In genomic region chr4:60655356-60655755, GRCh38 we compare ENCODE assay signal across 29 cellular contexts.
"Had no signal": no experiment of that assay in that cellular context is flagged by ENCODE, and none has a peak within 500 bp of the region (broad histone marks: within the 10 kb centered on the region; RNA-seq: fewer than 3 reads in every experiment).

No MANE protein-coding gene starts in this region.

- H2AFZ ChIP-seq: hepatocyte had no signal

- H3K4me1 Mint-ChIP-seq: naive B cell had no signal

- H3K27ac ChIP-seq: colonic mucosa, dorsolateral prefrontal cortex, hepatocyte, pancreas, prostate gland, skin epidermis, testis, transverse colon had no signal

- H3K36me3 ChIP-seq: colonic mucosa, pancreas, prostate gland, transverse colon had no signal

- ATAC-seq: activated CD8-positive, alpha-beta T cell treated with anti-CD3 and anti-CD28 coated beads for 36 hours; activated naive CD4-positive, alpha-beta T cell treated with anti-CD3 and anti-CD28 coated beads, Interleukin-2, amount 50 U/mL, for 72 hours; activated T-cell treated with anti-CD3 and anti-CD28 coated beads, Interleukin-2, amount 50 U/mL, for 4 hours; esophagus mucosa; left cardiac atrium; pancreas; sciatic nerve; stimulated activated naive CD8-positive, alpha-beta T cell treated with anti-CD3 and anti-CD28 coated beads, Interleukin-15, Interleukin-2, amounts not matched to agents 100 U/mL and 50 U/mL, for 24 hours; WTC11 had no signal

- H3K36me3 Mint-ChIP-seq: activated naive CD4-positive, alpha-beta T cell treated with anti-CD3 and anti-CD28 coated beads, Interleukin-2, amount 50 U/mL, for 72 hours; naive B cell; WTC11 had no signal

- H3K4me3 Mint-ChIP-seq: activated CD8-positive, alpha-beta T cell treated with anti-CD3 and anti-CD28 coated beads for 36 hours; activated T-cell treated with anti-CD3 and anti-CD28 coated beads, Interleukin-2, amount 50 U/mL, for 4 hours; mesothelial cell of epicardium; naive B cell; WTC11 had no signal

- H3K27me3 ChIP-seq: colonic mucosa, dorsolateral prefrontal cortex, hepatocyte, pancreas, testis, transverse colon had no signal

- H3K4me3 ChIP-seq: colonic mucosa, dorsolateral prefrontal cortex, hepatocyte, pancreas, prostate gland, skin epidermis, testis, transverse colon had no signal

- H3K4me1 ChIP-seq: colonic mucosa, pancreas, prostate gland, testis, transverse colon had no signal

- H3K79me2 ChIP-seq: hepatocyte had no signal

- H3K9me3 ChIP-seq: colonic mucosa, pancreas, prostate gland, testis, transverse colon had no signal

- H3K9me3 Mint-ChIP-seq: WTC11 had no signal

- DNase-seq: activated CD4-positive, alpha-beta T cell treated with anti-CD3 and anti-CD28 coated beads for 1 hour; activated CD4-positive, alpha-beta T cell treated with anti-CD3 and anti-CD28 coated beads, Interleukin-2, amount 50 U/mL, for 1 hour; activated CD8-positive, alpha-beta T cell treated with anti-CD3 and anti-CD28 coated beads for 36 hours; activated T-cell treated with anti-CD3 and anti-CD28 coated beads, Interleukin-2, amount 50 U/mL, for 4 hours; anterior cingulate cortex; cerebellar nuclear complex; colonic mucosa; dorsolateral prefrontal cortex; effector memory CD4-positive, alpha-beta T cell; glutamatergic neuron; left cardiac atrium; naive B cell; pancreas; retina; stimulated activated CD4-positive, alpha-beta T cell treated with anti-CD3 and anti-CD28 coated beads, Interleukin-12 subunit alpha, Interleukin-12 subunit beta, amount 100 ng/mL, for 4 hours; stimulated activated CD4-positive, alpha-beta T cell treated with anti-CD3 and anti-CD28 coated beads, Interleukin-4, amount 100 ng/mL, for 1 hour; stimulated activated naive CD8-positive, alpha-beta T cell treated with anti-CD3 and anti-CD28 coated beads, Interleukin-15, Interleukin-2, amounts not matched to agents 100 U/mL and 50 U/mL, for 24 hours; T-helper 2 cell; testis; transverse colon had no signal

- H3K27me3 Mint-ChIP-seq: activated CD8-positive, alpha-beta T cell treated with anti-CD3 and anti-CD28 coated beads for 36 hours; naive B cell had no signal

- H3K27ac Mint-ChIP-seq: activated CD8-positive, alpha-beta T cell treated with anti-CD3 and anti-CD28 coated beads for 36 hours; activated naive CD4-positive, alpha-beta T cell treated with anti-CD3 and anti-CD28 coated beads, Interleukin-2, amount 50 U/mL, for 72 hours; activated T-helper 2 cell treated with anti-CD3 and anti-CD28 coated beads, Interferon-gamma antibody, Interleukin-2, Interleukin-4, amounts not matched to agents 10 μg/mL and 5 μg/mL and 100 μg/mL, durations not matched to agents 14 hours and 24 hours and 36 hours; mesothelial cell of epicardium; WTC11 had no signal
